21 cellular contexts compared by ENCODE assay signal in the genomic region with DNA sequence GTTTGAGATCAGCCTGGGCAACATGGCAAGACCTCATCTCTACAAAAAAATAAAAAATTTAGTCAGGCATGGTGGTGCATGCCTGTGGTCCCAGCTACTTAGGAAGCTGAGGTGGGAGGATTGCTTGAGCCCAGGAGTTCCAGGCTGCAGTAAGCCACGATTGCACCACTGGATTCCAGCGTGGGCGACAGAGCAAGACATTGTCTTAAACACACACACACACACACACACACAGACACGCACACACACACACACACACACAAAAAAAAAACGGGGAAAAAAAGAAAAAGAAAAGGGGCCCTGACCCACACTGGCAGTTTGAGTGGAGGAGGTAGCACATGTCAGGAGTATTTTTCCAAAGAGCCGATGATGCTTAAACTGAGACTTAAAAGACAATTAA.
"Had no signal": no experiment of that assay in that cellular context is flagged by ENCODE, and none has a peak within 500 bp of the region (broad histone marks: within the 10 kb centered on the region; RNA-seq: fewer than 3 reads in every experiment).

No MANE protein-coding gene starts in this region.

- H3K36me3 ChIP-seq: esophagus muscularis mucosa, heart right ventricle, ovary, sigmoid colon, stomach, upper lobe of right lung had no signal

- H3K27ac Mint-ChIP-seq: activated T-helper 17 cell treated with anti-CD3 and anti-CD28 coated beads, Interleukin-2, amount 50 U/mL, for 72 hours had no signal

- H3K4me3 Mint-ChIP-seq: activated T-helper 17 cell treated with anti-CD3 and anti-CD28 coated beads, Interleukin-2, amount 50 U/mL, for 72 hours; neural crest cell had no signal

- DNase-seq: activated CD4-positive, alpha-beta T cell treated with anti-CD3 and anti-CD28 coated beads for 1 hour; activated CD4-positive, alpha-beta T cell treated with anti-CD3 and anti-CD28 coated beads, Interleukin-2, amount 50 U/mL, for 4 hours; activated naive CD4-positive, alpha-beta T cell treated with Interleukin-2 at 50 U/mL for 16 hours; aorta; caudate nucleus; foreskin melanocyte; heart right ventricle; midbrain; ovary; sigmoid colon; stimulated activated CD4-positive, alpha-beta T cell treated with anti-CD3 and anti-CD28 coated beads, Interleukin-1b, Interleukin-23, amount 100 ng/mL, for 48 hours; stomach; T-helper 1 cell; testis; upper lobe of right lung had no signal

- H3K9me3 ChIP-seq: esophagus muscularis mucosa, ovary, sigmoid colon, stomach, testis, upper lobe of right lung had no signal

- H3K4me1 ChIP-seq: esophagus muscularis mucosa, heart right ventricle, sigmoid colon, stomach, testis, upper lobe of right lung had no signal

- ATAC-seq: activated T-helper 17 cell treated with anti-CD3 and anti-CD28 coated beads, Interleukin-2, amount 50 U/mL, for 72 hours; heart right ventricle; upper lobe of right lung had no signal

- H3K27me3 ChIP-seq: esophagus muscularis mucosa, heart right ventricle, ovary, sigmoid colon, stomach, testis, upper lobe of right lung had no signal

- H3K27ac ChIP-seq: coronary artery, esophagus muscularis mucosa, heart right ventricle, ovary, sigmoid colon, stomach, testis, upper lobe of right lung, VCaP had no signal

- H3K4me3 ChIP-seq: coronary artery, esophagus muscularis mucosa, heart right ventricle, lung, ovary, sigmoid colon, stomach, testis, upper lobe of right lung had no signal
